In genomic region chr7:110857106-110857505, GRCh38 we compare ENCODE assay signal across 2 cellular contexts.
TF ChIP-seq lines count a peak whose summit lies in the region.

No MANE protein-coding gene starts in this region.

TF ChIP-seq in GM23338, 12 proteins besides CTCF, POLR2A, EP300 and RAD21:
- no peak for TF ChIP-seq ZNF462 (CRISPR knock-in tag; IDR thresholded peaks at IDR 0.05)

TF ChIP-seq in WTC11, 78 proteins besides CTCF, POLR2A, EP300 and RAD21 (continued from another document):
- TF ChIP-seq ZBTB43 (CRISPR knock-in tag; IDR thresholded peaks at IDR 0.05) (no peak), STAT6 (CRISPR knock-in tag; conservative IDR thresholded peaks at IDR 0.05; ENCODE audit: low read depth) (no peak), ESRRA (CRISPR knock-in tag; IDR thresholded peaks at IDR 0.05; ENCODE audit: borderline replicate concordance) (no peak), ZNF396 (CRISPR knock-in tag; IDR thresholded peaks at IDR 0.05; ENCODE audit: borderline replicate concordance) (no peak), GRHL2 (CRISPR knock-in tag; IDR thresholded peaks at IDR 0.05; ENCODE audit: insufficient replicate concordance, severe bottlenecking) (no peak), MXD4 (CRISPR knock-in tag; IDR thresholded peaks at IDR 0.05; ENCODE audit: borderline replicate concordance) (no peak), PREB (CRISPR knock-in tag; IDR thresholded peaks at IDR 0.05; ENCODE audit: borderline replicate concordance) (no peak), ZNF138 (CRISPR knock-in tag; conservative IDR thresholded peaks at IDR 0.05) (no peak), JUN (CRISPR knock-in tag; IDR thresholded peaks at IDR 0.05) (no peak), TEAD4 (CRISPR knock-in tag; IDR thresholded peaks at IDR 0.05) (no peak)
